Comparison of ENCODE assay signal across 9 cellular contexts in the genomic region with DNA sequence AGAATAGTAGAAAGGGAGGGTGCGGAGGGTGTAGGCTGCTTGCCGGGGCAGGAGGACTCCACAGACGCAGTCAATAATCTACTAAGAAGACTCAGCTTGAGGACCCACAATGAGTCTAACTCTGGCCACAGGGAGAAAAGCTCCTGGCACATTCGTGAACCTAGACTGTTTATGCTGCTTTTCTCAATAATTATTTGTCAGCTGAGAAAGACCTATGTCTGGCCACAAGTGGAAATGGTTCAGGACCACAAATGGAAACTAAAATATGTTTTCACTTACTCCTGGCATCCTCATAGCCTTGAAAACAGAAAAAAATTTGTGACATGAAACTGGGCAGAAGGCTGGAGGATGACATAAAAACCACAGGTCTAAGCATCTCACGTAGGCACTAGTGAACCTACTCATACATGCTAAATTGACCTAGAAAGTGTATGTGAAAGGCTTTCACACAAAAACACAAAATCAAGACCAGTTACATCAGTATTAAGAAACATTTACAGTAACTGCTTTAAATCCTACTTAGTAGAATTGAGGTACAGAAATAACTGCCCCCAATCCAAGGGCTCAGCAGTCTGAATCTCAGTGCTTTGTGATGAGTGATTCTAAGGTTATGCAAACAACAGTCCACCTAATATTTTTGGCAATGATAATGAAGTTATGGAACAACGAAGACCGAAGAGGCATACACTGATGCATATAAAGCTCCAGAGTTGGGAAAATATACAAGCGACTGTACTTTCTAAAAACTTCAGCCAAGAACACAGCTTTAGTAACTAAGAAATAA.
DNase-seq lines count a peak whose midpoint lies in the region; ATAC-seq and TF ChIP-seq lines count a peak whose summit lies in the region.
"Had no signal": no experiment of that assay in that cellular context is flagged by ENCODE, and none has a peak within 500 bp of the region (broad histone marks: within the 10 kb centered on the region; RNA-seq: fewer than 3 reads in every experiment).

No MANE protein-coding gene starts in this region.

- H3K4me1 Mint-ChIP-seq in activated naive CD4-positive, alpha-beta T cell treated with anti-CD3 and anti-CD28 coated beads for 36 hours (ENCODE audit: low read depth), result peaks cover 47% of the 10 kb centered on the region

- ATAC-seq in HG03135 (IDR thresholded peaks at IDR 0.05; ENCODE audit: unreplicated experiment) (peak; percentile 73), HG03025 (IDR thresholded peaks at IDR 0.05; ENCODE audit: low FRiP score, unreplicated experiment) (no peak)

- no peaks in the 10 kb centered on the region for H3K27me3 ChIP-seq in ascending aorta

- H3K9me3 Mint-ChIP-seq in activated naive CD4-positive, alpha-beta T cell treated with anti-CD3 and anti-CD28 coated beads for 36 hours, result no peaks in the 10 kb centered on the region

- DNase-seq in activated naive CD4-positive, alpha-beta T cell treated with anti-CD3 and anti-CD28 coated beads for 36 hours, result no peak
- DNase-seq in activated naive CD4-positive, alpha-beta T cell treated with anti-CD3 and anti-CD28 coated beads, Interleukin-2, amount 50 U/mL, for 16 hours, result no peak
- DNase-seq in ascending aorta (ENCODE audit: low spot score in 2 of 2) (no peak), HuH-7 (ENCODE audit: low spot score) (no peak), midbrain (lab: John Stamatoyannopoulos, UW) (no peak)
- peak in 2 of 3 experiments; percentile 12 to 21 for DNase-seq in stimulated activated CD4-positive, alpha-beta T cell treated with anti-CD3 and anti-CD28 coated beads, TNF-alpha, amount 100 ng/mL, for 24 hours (ENCODE audit: low read depth in 3 of 3)
- DNase-seq: DND-41 had no signal

- H3K27ac Mint-ChIP-seq in activated naive CD4-positive, alpha-beta T cell treated with anti-CD3 and anti-CD28 coated beads for 36 hours, result peak overlapping the region; percentile 38

- CTCF ChIA-PET in activated naive CD4-positive, alpha-beta T cell treated with anti-CD3 and anti-CD28 coated beads for 36 hours (lab: Charles Lee), result interaction anchor here (0.7 kb wide), 1 partner anchor 56 kb away, joined by 3 read pairs; no protein-coding TSS in a partner anchor

- intact Hi-C loops in activated naive CD4-positive, alpha-beta T cell treated with anti-CD3 and anti-CD28 coated beads for 36 hours (cut with micrococcal nuclease), result loop anchor here (10.0 kb wide), 1 partner anchor 337 kb away; the partner anchor contains the start of gene RERE
- intact Hi-C loops in ascending aorta (cut with DNase I), result no loop called here

- no peaks in the 10 kb centered on the region for H3K9me3 ChIP-seq in ascending aorta

- no peak overlapping the region for H3K4me3 Mint-ChIP-seq in activated naive CD4-positive, alpha-beta T cell treated with anti-CD3 and anti-CD28 coated beads for 36 hours

- H3K4me1 ChIP-seq in ascending aorta, result peaks cover 0 to 19% of the 10 kb centered on the region in 2 donors

- H3K36me3 Mint-ChIP-seq in activated naive CD4-positive, alpha-beta T cell treated with anti-CD3 and anti-CD28 coated beads for 36 hours (ENCODE audit: low read depth), result no peaks in the 10 kb centered on the region

- no peaks in the 10 kb centered on the region for H3K36me3 ChIP-seq in ascending aorta

- H3K4me3 ChIP-seq in ascending aorta, result peak overlapping the region in 1 of 2 donors; percentile 31

- TF ChIP-seq CTCF in ascending aorta (IDR thresholded peaks at IDR 0.05), result no peak

- H3K27ac ChIP-seq in ascending aorta, result peak overlapping the region; percentile 39 to 58

- H3K27me3 Mint-ChIP-seq in activated naive CD4-positive, alpha-beta T cell treated with anti-CD3 and anti-CD28 coated beads for 36 hours (ENCODE audit: low read depth), result no peaks in the 10 kb centered on the region

Comparison
In these comparisons a context has a peak if more than half of its experiments do, and no peak if none do; other contexts are left out.
1. DNase-seq: peak in stimulated activated CD4-positive, alpha-beta T cell treated with anti-CD3 and anti-CD28 coated beads, TNF-alpha, amount 100 ng/mL, for 24 hours (2 of 3); none in activated naive CD4-positive, alpha-beta T cell treated with anti-CD3 and anti-CD28 coated beads for 36 hours (single experiment), activated naive CD4-positive, alpha-beta T cell treated with anti-CD3 and anti-CD28 coated beads, Interleukin-2, amount 50 U/mL, for 16 hours (single experiment), ascending aorta (0 of 2), HuH-7 (single experiment) and midbrain (single experiment).